In the genomic region with DNA sequence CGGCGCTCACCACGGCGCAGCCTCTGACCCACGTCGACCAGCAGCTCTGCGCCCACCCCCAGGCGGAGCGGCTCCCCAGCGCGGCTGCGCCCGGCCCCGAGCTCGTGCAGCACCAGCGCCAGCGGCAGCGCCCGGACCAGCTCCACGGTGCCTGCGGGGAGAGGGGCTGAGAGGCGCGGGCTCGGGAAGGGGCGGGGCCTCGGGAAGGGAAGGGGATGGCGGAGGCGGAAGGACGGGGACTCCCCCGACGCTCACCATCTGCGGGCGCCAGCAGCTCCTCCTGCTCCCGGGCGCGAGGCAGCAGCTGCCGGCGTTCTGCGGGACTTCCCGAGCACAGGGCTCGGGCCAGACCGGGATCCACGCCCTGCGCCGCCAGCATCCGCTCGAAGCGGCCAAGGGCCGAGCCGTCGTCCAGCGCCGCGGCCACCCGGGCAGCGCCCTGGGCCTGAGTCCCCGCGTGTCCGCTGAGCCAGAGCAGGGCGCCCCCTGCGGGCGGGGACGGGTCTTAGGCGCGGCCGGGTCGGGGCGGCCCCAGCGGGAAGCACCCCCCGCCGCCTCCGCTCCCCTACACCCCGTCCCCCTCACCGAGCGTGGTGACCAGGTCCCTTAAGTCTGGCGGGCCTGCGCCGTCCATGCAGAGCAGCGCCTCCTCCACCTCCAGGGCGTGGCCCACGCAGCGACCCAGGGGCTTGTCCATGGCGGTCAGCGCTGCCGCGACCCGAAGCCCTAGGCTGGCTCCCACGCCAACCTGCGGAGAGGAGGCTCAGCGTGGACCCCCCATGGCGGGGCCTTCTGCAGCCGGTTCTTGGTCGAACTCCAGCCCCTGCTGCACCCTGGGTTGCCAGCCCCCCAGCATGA, we compare ENCODE assay signal across 8 cellular contexts. TPM values are rescaled to one million over a fixed set of nuclear protein-coding genes. Genes with fewer than 3 reads are reported as not detected.
A peak's percentile ranks its signal among the peaks of the same experiment; 100 is the strongest.
DNase-seq lines count a peak whose midpoint lies in the region; ATAC-seq, FAIRE-seq and TF ChIP-seq lines count a peak whose summit lies in the region.

No MANE protein-coding gene starts in this region.

- H3K9me3 Mint-ChIP-seq in WTC11 = no peaks in the 10 kb centered on the region

- H3K4me3 ChIP-seq in bronchial epithelial cell (ENCODE audit: low read depth, low read length) = peak overlapping the region; percentile 79

- DNase-seq in NCI-H2107 (lab: John Stamatoyannopoulos, UW) = peak; percentile 41
- no peak for DNase-seq in NCI-H2107 treated with DMSO at 0.1 percent for 48 hours (lab: John Stamatoyannopoulos, UW; ENCODE audit: unreplicated experiment)
- DNase-seq in NCI-H1694 treated with DMSO at 0.1 percent for 48 hours (lab: John Stamatoyannopoulos, UW) = peak; percentile 65
- DNase-seq in WTC11 (ENCODE audit: low spot score) = peak; percentile 79
- DNase-seq in bronchial epithelial cell (ENCODE audit: low read depth) = peak; percentile 50
- DNase-seq in iris pigment epithelial cell (ENCODE audit: low read depth) = peak; percentile 79
- peak; percentile 65 to 78 for DNase-seq in stimulated activated CD4-positive, alpha-beta T cell treated with anti-CD3 and anti-CD28 coated beads, Interleukin-15, amount 100 ng/mL, for 1 hour (ENCODE audit: low read depth in 1 of 2, low spot score in 1 of 2)

- ATAC-seq in HG02763 (IDR thresholded peaks at IDR 0.05; ENCODE audit: unreplicated experiment) = peak; percentile 33
- peak; percentile 29 for ATAC-seq in WTC11

- H3K27me3 ChIP-seq in bronchial epithelial cell (ENCODE audit: control insufficient read depth, insufficient read depth, low read length) = no peaks in the 10 kb centered on the region

- H3K27me3 Mint-ChIP-seq in WTC11 (ENCODE audit: low read depth) = peaks cover 45% of the 10 kb centered on the region

- H3K36me3 Mint-ChIP-seq in WTC11 = no peaks in the 10 kb centered on the region

- POLR2A ChIA-PET in WTC11 (lab: Charles Lee) = interaction anchor here (0.6 to 2.3 kb wide), 8 partner anchors 12 to 173 kb away, joined by 3 to 13 read pairs (median 3); a partner anchor contains a TSS

- peak overlapping the region; percentile 64 for H3K4me3 Mint-ChIP-seq in WTC11

- peaks cover 14% of the 10 kb centered on the region for H3K4me1 Mint-ChIP-seq in WTC11

- H3K36me3 ChIP-seq in bronchial epithelial cell (ENCODE audit: control insufficient read depth, insufficient read depth, low read length) = peaks cover 18% of the 10 kb centered on the region

- TF ChIP-seq CTCF in WTC11 (IDR thresholded peaks at IDR 0.05) (peak; percentile 54), bronchial epithelial cell (IDR thresholded peaks at IDR 0.05; ENCODE audit: insufficient read depth, low read length, severe bottlenecking) (peak; percentile 66)

- CTCF ChIA-PET in WTC11 (lab: Charles Lee) = interaction anchor here (0.6 to 4.3 kb wide), 60 partner anchors 9 to 634 kb away, joined by 3 to 60 read pairs (median 5); a partner anchor contains a TSS

- no peak for FAIRE-seq in bronchial epithelial cell (lab: Jason Lieb, UNC)

- H3K27ac Mint-ChIP-seq in WTC11 = no peak overlapping the region

TF ChIP-seq in WTC11, 78 proteins besides CTCF, POLR2A, EP300 and RAD21 (continues in another document):
- TF ChIP-seq RELA (CRISPR knock-in tag; IDR thresholded peaks at IDR 0.05; ENCODE audit: borderline replicate concordance) (0 out of 2 replicates have a peak, but pooled peaks have one; percentile 19), KAT7 (CRISPR knock-in tag; IDR thresholded peaks at IDR 0.05; ENCODE audit: borderline replicate concordance) (0 out of 2 replicates have a peak, but pooled peaks have one; percentile 60), GRHL2 (CRISPR knock-in tag; IDR thresholded peaks at IDR 0.05; ENCODE audit: insufficient replicate concordance, severe bottlenecking) (no peak), SP1 (CRISPR knock-in tag; conservative IDR thresholded peaks at IDR 0.05) (peak; percentile 22; the same call in 1 of the 2 replicates), ZNF263 (CRISPR knock-in tag; IDR thresholded peaks at IDR 0.05; ENCODE audit: low read depth) (peak; percentile 26; the same call in 1 of the 2 replicates), TP53 (CRISPR knock-in tag; IDR thresholded peaks at IDR 0.05) (peak; percentile 45), CREB1 (CRISPR knock-in tag; IDR thresholded peaks at IDR 0.05) (no peak), TEAD1 (CRISPR knock-in tag; IDR thresholded peaks at IDR 0.05) (0 out of 2 replicates have a peak, but pooled peaks have one; percentile 8), CBFB (CRISPR knock-in tag; IDR thresholded peaks at IDR 0.05; ENCODE audit: low read depth) (peak; percentile 86; the same call in 1 of the 2 replicates), ZNF671 (CRISPR knock-in tag; IDR thresholded peaks at IDR 0.05) (0 out of 2 replicates have a peak, but pooled peaks have one; percentile 25), FOXP1 (CRISPR knock-in tag; IDR thresholded peaks at IDR 0.05; ENCODE audit: borderline replicate concordance) (peak; percentile 10; the same call in 1 of the 2 replicates)
- TF ChIP-seq, protein P1, sequence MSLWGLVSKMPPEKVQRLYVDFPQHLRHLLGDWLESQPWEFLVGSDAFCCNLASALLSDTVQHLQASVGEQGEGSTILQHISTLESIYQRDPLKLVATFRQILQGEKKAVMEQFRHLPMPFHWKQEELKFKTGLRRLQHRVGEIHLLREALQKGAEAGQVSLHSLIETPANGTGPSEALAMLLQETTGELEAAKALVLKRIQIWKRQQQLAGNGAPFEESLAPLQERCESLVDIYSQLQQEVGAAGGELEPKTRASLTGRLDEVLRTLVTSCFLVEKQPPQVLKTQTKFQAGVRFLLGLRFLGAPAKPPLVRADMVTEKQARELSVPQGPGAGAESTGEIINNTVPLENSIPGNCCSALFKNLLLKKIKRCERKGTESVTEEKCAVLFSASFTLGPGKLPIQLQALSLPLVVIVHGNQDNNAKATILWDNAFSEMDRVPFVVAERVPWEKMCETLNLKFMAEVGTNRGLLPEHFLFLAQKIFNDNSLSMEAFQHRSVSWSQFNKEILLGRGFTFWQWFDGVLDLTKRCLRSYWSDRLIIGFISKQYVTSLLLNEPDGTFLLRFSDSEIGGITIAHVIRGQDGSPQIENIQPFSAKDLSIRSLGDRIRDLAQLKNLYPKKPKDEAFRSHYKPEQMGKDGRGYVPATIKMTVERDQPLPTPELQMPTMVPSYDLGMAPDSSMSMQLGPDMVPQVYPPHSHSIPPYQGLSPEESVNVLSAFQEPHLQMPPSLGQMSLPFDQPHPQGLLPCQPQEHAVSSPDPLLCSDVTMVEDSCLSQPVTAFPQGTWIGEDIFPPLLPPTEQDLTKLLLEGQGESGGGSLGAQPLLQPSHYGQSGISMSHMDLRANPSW (CRISPR knock-in tag; conservative IDR thresholded peaks at IDR 0.05; ENCODE audit: low read depth) = no peak
- TF ChIP-seq, protein P2, sequence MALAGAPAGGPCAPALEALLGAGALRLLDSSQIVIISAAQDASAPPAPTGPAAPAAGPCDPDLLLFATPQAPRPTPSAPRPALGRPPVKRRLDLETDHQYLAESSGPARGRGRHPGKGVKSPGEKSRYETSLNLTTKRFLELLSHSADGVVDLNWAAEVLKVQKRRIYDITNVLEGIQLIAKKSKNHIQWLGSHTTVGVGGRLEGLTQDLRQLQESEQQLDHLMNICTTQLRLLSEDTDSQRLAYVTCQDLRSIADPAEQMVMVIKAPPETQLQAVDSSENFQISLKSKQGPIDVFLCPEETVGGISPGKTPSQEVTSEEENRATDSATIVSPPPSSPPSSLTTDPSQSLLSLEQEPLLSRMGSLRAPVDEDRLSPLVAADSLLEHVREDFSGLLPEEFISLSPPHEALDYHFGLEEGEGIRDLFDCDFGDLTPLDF (CRISPR knock-in tag; IDR thresholded peaks at IDR 0.05) = peak; percentile 61; the same call in 1 of the 2 replicates
- TF ChIP-seq, protein P3, sequence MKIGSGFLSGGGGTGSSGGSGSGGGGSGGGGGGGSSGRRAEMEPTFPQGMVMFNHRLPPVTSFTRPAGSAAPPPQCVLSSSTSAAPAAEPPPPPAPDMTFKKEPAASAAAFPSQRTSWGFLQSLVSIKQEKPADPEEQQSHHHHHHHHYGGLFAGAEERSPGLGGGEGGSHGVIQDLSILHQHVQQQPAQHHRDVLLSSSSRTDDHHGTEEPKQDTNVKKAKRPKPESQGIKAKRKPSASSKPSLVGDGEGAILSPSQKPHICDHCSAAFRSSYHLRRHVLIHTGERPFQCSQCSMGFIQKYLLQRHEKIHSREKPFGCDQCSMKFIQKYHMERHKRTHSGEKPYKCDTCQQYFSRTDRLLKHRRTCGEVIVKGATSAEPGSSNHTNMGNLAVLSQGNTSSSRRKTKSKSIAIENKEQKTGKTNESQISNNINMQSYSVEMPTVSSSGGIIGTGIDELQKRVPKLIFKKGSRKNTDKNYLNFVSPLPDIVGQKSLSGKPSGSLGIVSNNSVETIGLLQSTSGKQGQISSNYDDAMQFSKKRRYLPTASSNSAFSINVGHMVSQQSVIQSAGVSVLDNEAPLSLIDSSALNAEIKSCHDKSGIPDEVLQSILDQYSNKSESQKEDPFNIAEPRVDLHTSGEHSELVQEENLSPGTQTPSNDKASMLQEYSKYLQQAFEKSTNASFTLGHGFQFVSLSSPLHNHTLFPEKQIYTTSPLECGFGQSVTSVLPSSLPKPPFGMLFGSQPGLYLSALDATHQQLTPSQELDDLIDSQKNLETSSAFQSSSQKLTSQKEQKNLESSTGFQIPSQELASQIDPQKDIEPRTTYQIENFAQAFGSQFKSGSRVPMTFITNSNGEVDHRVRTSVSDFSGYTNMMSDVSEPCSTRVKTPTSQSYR (CRISPR knock-in tag; IDR thresholded peaks at IDR 0.05) = no peak
- TF ChIP-seq, protein P4, sequence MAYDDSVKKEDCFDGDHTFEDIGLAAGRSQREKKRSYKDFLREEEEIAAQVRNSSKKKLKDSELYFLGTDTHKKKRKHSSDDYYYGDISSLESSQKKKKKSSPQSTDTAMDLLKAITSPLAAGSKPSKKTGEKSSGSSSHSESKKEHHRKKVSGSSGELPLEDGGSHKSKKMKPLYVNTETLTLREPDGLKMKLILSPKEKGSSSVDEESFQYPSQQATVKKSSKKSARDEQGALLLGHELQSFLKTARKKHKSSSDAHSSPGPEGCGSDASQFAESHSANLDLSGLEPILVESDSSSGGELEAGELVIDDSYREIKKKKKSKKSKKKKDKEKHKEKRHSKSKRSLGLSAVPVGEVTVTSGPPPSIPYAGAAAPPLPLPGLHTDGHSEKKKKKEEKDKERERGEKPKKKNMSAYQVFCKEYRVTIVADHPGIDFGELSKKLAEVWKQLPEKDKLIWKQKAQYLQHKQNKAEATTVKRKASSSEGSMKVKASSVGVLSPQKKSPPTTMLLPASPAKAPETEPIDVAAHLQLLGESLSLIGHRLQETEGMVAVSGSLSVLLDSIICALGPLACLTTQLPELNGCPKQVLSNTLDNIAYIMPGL (CRISPR knock-in tag; IDR thresholded peaks at IDR 0.05) = peak; percentile 59

RNA-seq across cellular contexts. Expression of a gene that starts 0.8 kb away (rescaled TPM):
- total RNA-seq in WTC11 (2021) = 1.5 to 5.5 TPM in 2 of 3 replicates, not detected in the other
- 2.0 and 2.1 TPM in 2 replicates for total RNA-seq in bronchial epithelial cell

RNA-seq across cellular contexts. Expression of a gene that starts 3.6 kb away (rescaled TPM):
- total RNA-seq in WTC11 (2021) (1.2 to 1.8 TPM (median 1.5 TPM) in 3 replicates), bronchial epithelial cell (56.6 and 126 TPM in 2 replicates)

RNA-seq across cellular contexts. Expression of a gene that starts 18.2 kb away (rescaled TPM):
- total RNA-seq in WTC11 (2021) (69.8 to 78.4 TPM (median 70.3 TPM) in 3 replicates), bronchial epithelial cell (28.3 and 44.2 TPM in 2 replicates)

RNA-seq across cellular contexts. Expression of a gene that starts 18.7 kb away (rescaled TPM):
- total RNA-seq in WTC11 (2021) (38.1 to 43.7 TPM (median 39.8 TPM) in 3 replicates), bronchial epithelial cell (10.3 and 12.7 TPM in 2 replicates)

RNA-seq across cellular contexts. Expression of a gene that starts 19.5 kb away (rescaled TPM):
- total RNA-seq in WTC11 (2021) (not detected in 3 replicates), bronchial epithelial cell (0.26 TPM in 2 replicates)

Comparison
In these comparisons a context has a peak if more than half of its experiments do, and no peak if none do; other contexts are left out.
1. RNA of a gene that starts 3.6 kb away (total RNA-seq): 56.6 to 126 TPM in bronchial epithelial cell; 1.2 to 1.8 TPM in WTC11; every median in the first group is over 10 times any median in the second.